In genomic region chr6:121590941-121591340, GRCh38 we compare ENCODE assay signal across 29 cellular contexts.
"Had no signal": no experiment of that assay in that cellular context is flagged by ENCODE, and none has a peak within 500 bp of the region (broad histone marks: within the 10 kb centered on the region; RNA-seq: fewer than 3 reads in every experiment).

No MANE protein-coding gene starts in this region.

- H3K4me3 ChIP-seq: ascending aorta, body of pancreas, MG63, SK-N-MC had no signal

- DNase-seq: activated B cell treated with CpG ODN at 0.5 μM for 24 hours; activated CD4-positive, alpha-beta memory T cell treated with anti-CD3 and anti-CD28 coated beads for 36 hours; activated CD4-positive, alpha-beta T cell treated with anti-CD3 and anti-CD28 coated beads, Interleukin-2, amount 10 ng/mL, durations not matched to agents 7 days and 5 days; activated CD8-positive, alpha-beta memory T cell treated with anti-CD3 and anti-CD28 coated beads for 24 hours; activated effector memory CD4-positive, alpha-beta T cell treated with anti-CD3 and anti-CD28 coated beads, Interleukin-2, amount 50 U/mL, for 16 hours; activated naive CD4-positive, alpha-beta T cell treated with Interleukin-2 at 50 U/mL for 16 hours; activated naive CD8-positive, alpha-beta T cell treated with anti-CD3 and anti-CD28 coated beads, Interleukin-2, amount 50 U/mL, for 24 hours; activated T-cell treated with anti-CD3 and anti-CD28 coated beads, Interleukin-2, amount 50 U/mL, for 4 hours; amniotic stem cell; body of pancreas; MG63; NCI-H1105; NCI-H1436; NCI-H1694 treated with DMSO at 0.1 percent for 48 hours; NCI-H2029 treated with DMSO at 0.1 percent for 48 hours; NCI-H345; NCI-H510A treated with DMSO at 0.1 percent for 48 hours; NCI-H69; NK-92 treated with Interleukin-12 subunit alpha and Interleukin-12 subunit beta, amount 100 ng/mL, for 24 hours; RPMI8226; T-cell; T-helper 2 cell; T1000 had no signal

- H3K27ac Mint-ChIP-seq: activated B cell treated with CpG ODN at 0.5 μM for 24 hours; activated CD4-positive, alpha-beta memory T cell treated with anti-CD3 and anti-CD28 coated beads for 36 hours; activated CD4-positive, alpha-beta T cell treated with anti-CD3 and anti-CD28 coated beads, Interleukin-2, amount 10 ng/mL, durations not matched to agents 7 days and 5 days; activated naive CD8-positive, alpha-beta T cell treated with anti-CD3 and anti-CD28 coated beads, Interleukin-2, amount 50 U/mL, for 24 hours; T-cell had no signal

- H3K4me1 Mint-ChIP-seq: activated B cell treated with CpG ODN at 0.5 μM for 24 hours; activated CD4-positive, alpha-beta T cell treated with anti-CD3 and anti-CD28 coated beads, Interleukin-2, amount 10 ng/mL, durations not matched to agents 7 days and 5 days; activated naive CD8-positive, alpha-beta T cell treated with anti-CD3 and anti-CD28 coated beads, Interleukin-2, amount 50 U/mL, for 24 hours; central memory CD8-positive, alpha-beta T cell; T-cell had no signal

- H3K4me3 Mint-ChIP-seq: activated B cell treated with CpG ODN at 0.5 μM for 24 hours; activated CD4-positive, alpha-beta memory T cell treated with anti-CD3 and anti-CD28 coated beads for 36 hours; activated CD4-positive, alpha-beta T cell treated with anti-CD3 and anti-CD28 coated beads, Interleukin-2, amount 10 ng/mL, durations not matched to agents 7 days and 5 days; activated naive CD8-positive, alpha-beta T cell treated with anti-CD3 and anti-CD28 coated beads, Interleukin-2, amount 50 U/mL, for 24 hours; activated T-cell treated with anti-CD3 and anti-CD28 coated beads, Interleukin-2, amount 50 U/mL, for 4 hours; central memory CD8-positive, alpha-beta T cell; T-cell had no signal

- ATAC-seq: activated naive CD4-positive, alpha-beta T cell treated with anti-CD3 and anti-CD28 coated beads, Interleukin-2, amount 50 U/mL, for 72 hours; activated naive CD8-positive, alpha-beta T cell treated with anti-CD3 and anti-CD28 coated beads, Interleukin-2, amount 50 U/mL, for 24 hours; activated T-cell treated with anti-CD3 and anti-CD28 coated beads, Interleukin-2, amount 50 U/mL, for 4 hours; body of pancreas; Panc1; Right ventricle myocardium inferior; T-cell had no signal

- H3K27me3 Mint-ChIP-seq: activated B cell treated with CpG ODN at 0.5 μM for 24 hours; activated CD4-positive, alpha-beta memory T cell treated with anti-CD3 and anti-CD28 coated beads for 36 hours; activated CD4-positive, alpha-beta T cell treated with anti-CD3 and anti-CD28 coated beads, Interleukin-2, amount 10 ng/mL, durations not matched to agents 7 days and 5 days; activated naive CD8-positive, alpha-beta T cell treated with anti-CD3 and anti-CD28 coated beads, Interleukin-2, amount 50 U/mL, for 24 hours; central memory CD8-positive, alpha-beta T cell; T-cell had no signal

- H3K36me3 Mint-ChIP-seq: activated CD4-positive, alpha-beta memory T cell treated with anti-CD3 and anti-CD28 coated beads for 36 hours; activated naive CD4-positive, alpha-beta T cell treated with anti-CD3 and anti-CD28 coated beads, Interleukin-2, amount 50 U/mL, for 72 hours; T-cell had no signal

- H3K9me3 Mint-ChIP-seq: activated B cell treated with CpG ODN at 0.5 μM for 24 hours; activated CD4-positive, alpha-beta memory T cell treated with anti-CD3 and anti-CD28 coated beads for 36 hours; activated CD4-positive, alpha-beta T cell treated with anti-CD3 and anti-CD28 coated beads, Interleukin-2, amount 10 ng/mL, durations not matched to agents 7 days and 5 days; activated naive CD4-positive, alpha-beta T cell treated with anti-CD3 and anti-CD28 coated beads, Interleukin-2, amount 50 U/mL, for 72 hours; activated naive CD8-positive, alpha-beta T cell treated with anti-CD3 and anti-CD28 coated beads, Interleukin-2, amount 50 U/mL, for 24 hours; activated T-cell treated with anti-CD3 and anti-CD28 coated beads, Interleukin-2, amount 50 U/mL, for 4 hours; T-cell had no signal
